9 cellular contexts compared by ENCODE assay signal in the genomic region with DNA sequence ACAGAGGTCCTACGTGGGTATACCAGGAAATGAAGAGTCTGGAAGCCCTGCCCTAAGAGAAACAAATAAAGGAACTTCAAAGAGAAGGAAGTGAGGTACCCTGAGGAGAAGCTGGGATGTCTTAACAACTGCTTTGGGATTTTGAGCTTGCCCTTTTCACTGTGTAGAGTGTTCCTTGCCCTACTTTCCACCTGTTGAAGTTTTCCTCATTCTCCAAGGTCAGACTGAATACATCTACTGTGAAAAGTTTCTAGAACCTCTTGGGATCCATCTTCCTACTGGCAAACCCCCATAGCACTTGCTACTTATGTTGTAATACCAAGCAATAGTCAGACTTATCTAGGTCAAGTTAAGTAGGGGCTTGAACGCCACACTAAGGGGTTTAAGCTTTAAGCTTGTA. TPM values are rescaled to one million over a fixed set of nuclear protein-coding genes. Genes with fewer than 3 reads are reported as not detected.
DNase-seq lines count a peak whose midpoint lies in the region; ATAC-seq and TF ChIP-seq lines count a peak whose summit lies in the region.
"Had no signal": no experiment of that assay in that cellular context is flagged by ENCODE, and none has a peak within 500 bp of the region (broad histone marks: within the 10 kb centered on the region; RNA-seq: fewer than 3 reads in every experiment).

No MANE protein-coding gene starts in this region.

- H3K4me1 Mint-ChIP-seq in activated CD4-positive, alpha-beta T cell treated with anti-CD3 and anti-CD28 coated beads, Interleukin-2, amount 10 ng/mL, durations not matched to agents 24 days and 14 days, result peaks cover 32% of the 10 kb centered on the region

- H3K36me3 ChIP-seq in NT2/D1 (ENCODE audit: insufficient read depth, insufficient read length, low read length) (peaks cover 12% of the 10 kb centered on the region), gastrocnemius medialis (no peaks in the 10 kb centered on the region), stomach (peaks cover 0 to 7% (median 0%) of the 10 kb centered on the region in 4 donors), HAP-1 (replicated peaks) (no peaks in the 10 kb centered on the region)

- no peaks in the 10 kb centered on the region for H3K4me1 ChIP-seq in NT2/D1 (ENCODE audit: insufficient read depth, insufficient read length)
- H3K4me1 ChIP-seq in gastrocnemius medialis, result peaks cover 7 to 12% of the 10 kb centered on the region in 2 donors
- H3K4me1 ChIP-seq in stomach, result peaks cover 11 to 34% (median 32%) of the 10 kb centered on the region in 4 donors
- peaks cover 36% of the 10 kb centered on the region for H3K4me1 ChIP-seq in HAP-1

- no peak for TF ChIP-seq EP300 in stomach (IDR thresholded peaks at IDR 0.05)

- no peak for TF ChIP-seq POLR2A in gastrocnemius medialis (IDR thresholded peaks at IDR 0.05)
- no peak for TF ChIP-seq POLR2A in stomach (IDR thresholded peaks at IDR 0.05)

- intact Hi-C loops in activated CD4-positive, alpha-beta T cell treated with anti-CD3 and anti-CD28 coated beads, Interleukin-2, amount 10 ng/mL, durations not matched to agents 24 days and 14 days (cut with micrococcal nuclease), result loop anchor here (2.0 to 5.0 kb wide), 2 partner anchors 84 to 958 kb away; partner anchors contain the start of genes CEP135 and SPINK2
- intact Hi-C loops in gastrocnemius medialis (cut with DNase I; ENCODE audit: low total_unique reads) (loop anchor here (5.0 kb wide), 2 partner anchors 51 to 469 kb away; partner anchors contain the start of genes PAICS and PPAT), stomach (cut with DNase I; ENCODE audit: low total_unique reads) (loop anchor here (5.0 kb wide), 1 partner anchor 71 kb away; the partner anchor contains the start of genes NOA1 and POLR2B)

- no peak overlapping the region for H3K27ac Mint-ChIP-seq in activated CD4-positive, alpha-beta T cell treated with anti-CD3 and anti-CD28 coated beads, Interleukin-2, amount 10 ng/mL, durations not matched to agents 24 days and 14 days

- H3K4me3 ChIP-seq in NT2/D1 (ENCODE audit: insufficient read length, low read depth) (peak overlapping the region; percentile 13), fibroblast of the aortic adventitia (ENCODE audit: low read depth, low read length) (no peak overlapping the region), gastrocnemius medialis (peak overlapping the region in 1 of 4 donors; percentile 86), stomach (peak overlapping the region in 1 of 4 donors; percentile 99), HAP-1 (no peak overlapping the region)

- in situ Hi-C loops in gastrocnemius medialis (cut with MboI; ENCODE audit: low sequenced_read_pairs in 4 of 4), result loop anchor here in 3 of 4 donors (5.0 to 10.0 kb wide), 3 partner anchors 68 to 78 kb away; partner anchors contain the start of genes NOA1 (in 2 of the 3) and POLR2B (in 2 of the 3)
- in situ Hi-C loops in HAP-1 (cut with MboI; ENCODE audit: low sequenced_read_pairs), result no loop called here

- H3K9me3 Mint-ChIP-seq in activated CD4-positive, alpha-beta T cell treated with anti-CD3 and anti-CD28 coated beads, Interleukin-2, amount 10 ng/mL, durations not matched to agents 24 days and 14 days, result no peaks in the 10 kb centered on the region

- peaks cover 10% of the 10 kb centered on the region for H3K27me3 Mint-ChIP-seq in activated CD4-positive, alpha-beta T cell treated with anti-CD3 and anti-CD28 coated beads, Interleukin-2, amount 10 ng/mL, durations not matched to agents 24 days and 14 days

- H3K9me3 ChIP-seq in NT2/D1 (ENCODE audit: insufficient read depth, low read length) (no peaks in the 10 kb centered on the region), gastrocnemius medialis (no peaks in the 10 kb centered on the region), stomach (no peaks in the 10 kb centered on the region), HAP-1 (no peaks in the 10 kb centered on the region)

- peaks cover 13% of the 10 kb centered on the region for H3K36me3 Mint-ChIP-seq in activated CD4-positive, alpha-beta T cell treated with anti-CD3 and anti-CD28 coated beads, Interleukin-2, amount 10 ng/mL, durations not matched to agents 24 days and 14 days (ENCODE audit: low read depth)

- 7 to 18% (median 12%) methylated on average over 2 of the region's 2 CpGs for WGBS in stomach, 5 donors

- H3K27me3 ChIP-seq in NT2/D1 (ENCODE audit: insufficient read depth, insufficient read length), result no peaks in the 10 kb centered on the region
- no peaks in the 10 kb centered on the region for H3K27me3 ChIP-seq in gastrocnemius medialis
- no peaks in the 10 kb centered on the region for H3K27me3 ChIP-seq in stomach
- no peaks in the 10 kb centered on the region for H3K27me3 ChIP-seq in HAP-1 (ENCODE audit: low read depth)

- TF ChIP-seq CTCF in fibroblast of the aortic adventitia (IDR thresholded peaks at IDR 0.05; ENCODE audit: insufficient read depth, low read length), result no peak
- no peak for TF ChIP-seq CTCF in gastrocnemius medialis (IDR thresholded peaks at IDR 0.05 in 4 of 5, conservative IDR thresholded peaks at IDR 0.05 in 1 of 5)
- no peak for TF ChIP-seq CTCF in stomach (IDR thresholded peaks at IDR 0.05)

- H3K27ac ChIP-seq in gastrocnemius medialis (peak overlapping the region; percentile 48 to 94 (median 76)), stomach (peak overlapping the region in 2 of 5 donors; percentile 26 to 93)

- H3K9ac ChIP-seq in NT2/D1 (ENCODE audit: insufficient read length, low read depth), result peak overlapping the region; percentile 71

- DNase-seq in activated CD4-positive, alpha-beta T cell treated with anti-CD3 and anti-CD28 coated beads, Interleukin-2, amount 10 ng/mL, durations not matched to agents 24 days and 14 days, result no peak
- DNase-seq in activated CD4-positive, alpha-beta T cell treated with anti-CD3 and anti-CD28 coated beads for 48 hours, result no peak
- DNase-seq in NT2/D1 (ENCODE audit: low read depth, low spot score) (no peak), fibroblast of the aortic adventitia (ENCODE audit: low read depth) (peak; percentile 6), gastrocnemius medialis (no peak), stomach (no peak), putamen (ENCODE audit: low spot score) (no peak), HAP-1 (ENCODE audit: low spot score in 2 of 2) (no peak)
- DNase-seq: activated gamma-delta T cell had no signal

- peak overlapping the region; percentile 92 for H3K4me3 Mint-ChIP-seq in activated CD4-positive, alpha-beta T cell treated with anti-CD3 and anti-CD28 coated beads, Interleukin-2, amount 10 ng/mL, durations not matched to agents 24 days and 14 days

- no peak for ATAC-seq in gastrocnemius medialis

RNA-seq across cellular contexts. Expression of gene REST, which starts 1.2 kb away (rescaled TPM):
- total RNA-seq in activated CD4-positive, alpha-beta T cell treated with anti-CD3 and anti-CD28 coated beads, Interleukin-2, amount 10 ng/mL, durations not matched to agents 24 days and 14 days, result 53.4 and 56.0 TPM in 2 replicates
- total RNA-seq in fibroblast of the aortic adventitia (ENCODE audit: low replicate concordance) (42.1 and 50.6 TPM in 2 replicates), gastrocnemius medialis (10 to 100 TPM; 17.9 to 22.6 (median 20.0) TPM), stomach (10 to 100 TPM; 36.4 to 79.7 (median 47.4) TPM)
- 1 to 10 TPM; 3.1 to 4.9 (median 4.4) TPM for polyA plus RNA-seq in stomach
